17 cellular contexts compared by ENCODE assay signal in the genomic region with DNA sequence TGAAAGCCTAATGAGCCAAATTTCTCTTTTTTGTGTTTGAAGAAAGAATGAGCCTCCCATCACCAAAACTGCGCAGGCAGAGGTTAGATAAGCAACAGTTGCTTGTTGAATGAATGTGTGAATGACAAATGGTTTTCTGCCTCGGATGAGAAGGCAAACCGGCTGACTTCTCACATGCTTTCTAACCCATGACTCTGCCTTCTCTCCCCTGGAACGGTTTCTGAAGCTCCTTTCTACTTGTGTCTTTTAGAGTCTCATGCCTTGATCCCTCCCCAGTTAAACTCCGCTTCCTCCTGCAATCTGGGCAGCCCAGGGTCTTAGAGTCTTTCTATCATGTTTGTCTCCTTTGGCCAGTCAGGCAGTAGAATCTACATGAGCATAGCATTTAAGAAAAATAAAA.
DNase-seq lines count a peak whose midpoint lies in the region; TF ChIP-seq lines count a peak whose summit lies in the region.
"Had no signal": no experiment of that assay in that cellular context is flagged by ENCODE, and none has a peak within 500 bp of the region (broad histone marks: within the 10 kb centered on the region; RNA-seq: fewer than 3 reads in every experiment).

No MANE protein-coding gene starts in this region.

- intact Hi-C loops in esophagus muscularis mucosa (cut with DNase I), result no loop called here

- POLR2A ChIA-PET in HEK293 (lab: Yijun Ruan, JAX), result no interaction called here

- H3K36me3 ChIP-seq in HEK293 (ENCODE audit: control insufficient read depth in 2 of 2, insufficient read depth in 1 of 2, low read length in 2 of 2), result no peaks in the 10 kb centered on the region
- H3K36me3 ChIP-seq in esophagus muscularis mucosa, result no peaks in the 10 kb centered on the region
- H3K36me3 ChIP-seq: BLaER1 treated with 17β-estradiol and CSF1 and Interleukin-3, amounts not matched to agents 10 nM and 100 nM had no signal

- no peak for TF ChIP-seq POLR2A in esophagus muscularis mucosa (IDR thresholded peaks at IDR 0.05; ENCODE audit: low read depth)

- H3K4me3 ChIP-seq in HEK293 (ENCODE audit: low read depth, low read length), result no peak overlapping the region
- H3K4me3 ChIP-seq in esophagus muscularis mucosa, result no peak overlapping the region
- H3K4me3 ChIP-seq: A549; BLaER1 treated with 17β-estradiol and CSF1 and Interleukin-3, amounts not matched to agents 10 nM and 100 nM had no signal

- no peak overlapping the region for H3K27ac ChIP-seq in HEK293 (ENCODE audit: extremely low read depth, low read depth, low read length)
- no peak overlapping the region for H3K27ac ChIP-seq in esophagus muscularis mucosa (replicated peaks in 1 of 4)
- H3K27ac ChIP-seq: 22Rv1; A549; BLaER1 treated with 17β-estradiol and CSF1 and Interleukin-3, amounts not matched to agents 10 nM and 100 nM; C4-2B had no signal

- peak overlapping the region; percentile 13 for H3K27ac Mint-ChIP-seq in type B pancreatic cell
- H3K27ac Mint-ChIP-seq in chondrocyte (ENCODE audit: unreplicated experiment), result no peak overlapping the region
- H3K27ac Mint-ChIP-seq: B cell; CD4-positive, alpha-beta T cell; CD8-positive, alpha-beta T cell had no signal

- CTCF ChIA-PET in HEK293 (lab: Yijun Ruan, JAX), result interaction anchor here (1.0 kb wide), 1 partner anchor 31 kb away, joined by 4 read pairs; no protein-coding TSS in a partner anchor

- H3K4me1 Mint-ChIP-seq in type B pancreatic cell (ENCODE audit: unreplicated experiment), result peaks cover 24% of the 10 kb centered on the region
- H3K4me1 Mint-ChIP-seq in chondrocyte (ENCODE audit: low read depth), result peaks cover 5% of the 10 kb centered on the region
- H3K4me1 Mint-ChIP-seq: B cell had no signal

- H3K27me3 ChIP-seq in esophagus muscularis mucosa, result no peaks in the 10 kb centered on the region
- H3K27me3 ChIP-seq: BLaER1 treated with 17β-estradiol and CSF1 and Interleukin-3, amounts not matched to agents 10 nM and 100 nM had no signal

- DNase-seq in esophagus muscularis mucosa (ENCODE audit: extremely low spot score), result peak; percentile 75
- no peak for DNase-seq in type B pancreatic cell (ENCODE audit: extremely low spot score, unreplicated experiment)
- no peak for DNase-seq in chondrocyte (ENCODE audit: low spot score)
- DNase-seq in NCI-H1048 (lab: John Stamatoyannopoulos, UW), result no peak
- DNase-seq: AML-193; Caco-2; Calu3; CD4-positive, alpha-beta T cell; CD8-positive, alpha-beta T cell; DMS79 treated with DMSO at 0.1 percent for 48 hours; GF-D8 had no signal

- TF ChIP-seq CTCF in HEK293 (tag by site-specific recombination; IDR thresholded peaks at IDR 0.05) (no peak), esophagus muscularis mucosa (IDR thresholded peaks at IDR 0.05) (no peak), type B pancreatic cell (conservative IDR thresholded peaks at IDR 0.05) (no peak), chondrocyte (IDR thresholded peaks at IDR 0.05) (no peak)

- no peaks in the 10 kb centered on the region for H3K9me3 ChIP-seq in HEK293 (ENCODE audit: control insufficient read depth, insufficient read depth, low read depth, low read length)
- H3K9me3 ChIP-seq in esophagus muscularis mucosa, result no peaks in the 10 kb centered on the region
- H3K9me3 ChIP-seq: A549; BLaER1 treated with 17β-estradiol and CSF1 and Interleukin-3, amounts not matched to agents 10 nM and 100 nM; Caco-2 had no signal

- peaks cover 6% of the 10 kb centered on the region for H3K9me3 Mint-ChIP-seq in type B pancreatic cell
- H3K9me3 Mint-ChIP-seq in chondrocyte (ENCODE audit: low read depth), result peaks cover 5% of the 10 kb centered on the region
- H3K9me3 Mint-ChIP-seq: CD4-positive, alpha-beta T cell; CD8-positive, alpha-beta T cell had no signal

- H3K4me1 ChIP-seq in HEK293 (ENCODE audit: control insufficient read depth, insufficient read depth, low read length), result no peaks in the 10 kb centered on the region
- H3K4me1 ChIP-seq in esophagus muscularis mucosa, result no peaks in the 10 kb centered on the region
- H3K4me1 ChIP-seq: A549, Caco-2 had no signal

- H3K27me3 Mint-ChIP-seq in type B pancreatic cell (no peaks in the 10 kb centered on the region), chondrocyte (ENCODE audit: low read depth) (peaks cover 1% of the 10 kb centered on the region)

- TF ChIP-seq EP300 in esophagus muscularis mucosa (IDR thresholded peaks at IDR 0.05), result no peak

- 87% methylated on average over 5 of the region's 5 CpGs for WGBS in esophagus muscularis mucosa

- H3K4me3 Mint-ChIP-seq in type B pancreatic cell (no peak overlapping the region), chondrocyte (ENCODE audit: unreplicated experiment) (no peak overlapping the region)
- H3K4me3 Mint-ChIP-seq: B cell; CD4-positive, alpha-beta T cell; CD8-positive, alpha-beta T cell had no signal

- H3K36me3 Mint-ChIP-seq in type B pancreatic cell, result peaks cover 5% of the 10 kb centered on the region
- H3K36me3 Mint-ChIP-seq in chondrocyte (ENCODE audit: low read depth), result peaks cover 2% of the 10 kb centered on the region
- H3K36me3 Mint-ChIP-seq: CD8-positive, alpha-beta T cell had no signal

TF ChIP-seq in HEK293, 187 proteins besides CTCF, POLR2A, EP300 and RAD21:
- TF ChIP-seq SCRT2 (tag by site-specific recombination; IDR thresholded peaks at IDR 0.05), result peak; percentile 72
- no peak for TF ChIP-seq KLF8 (tag by site-specific recombination; IDR thresholded peaks at IDR 0.05)
